In the genomic region with DNA sequence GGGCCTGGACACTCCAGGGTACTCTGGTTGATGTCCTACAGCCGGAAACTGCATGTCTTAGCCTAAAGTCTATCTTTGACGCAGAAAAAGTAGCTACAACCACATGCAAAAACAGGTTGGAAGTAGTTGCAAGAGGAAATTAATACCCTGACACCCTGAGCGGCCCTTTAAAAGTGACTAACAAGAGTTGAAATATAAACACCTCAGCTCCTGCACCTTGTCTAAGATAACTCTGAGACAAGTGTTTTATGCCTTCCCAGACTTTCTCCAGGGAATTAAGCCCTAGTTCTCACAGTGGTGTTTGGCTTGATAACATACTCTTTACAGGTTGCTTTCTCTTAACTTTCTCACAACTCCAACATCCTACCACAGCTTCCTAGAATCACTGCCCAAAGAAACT, we compare ENCODE assay signal across 7 cellular contexts.
"Had no signal": no experiment of that assay in that cellular context is flagged by ENCODE, and none has a peak within 500 bp of the region (broad histone marks: within the 10 kb centered on the region; RNA-seq: fewer than 3 reads in every experiment).

No MANE protein-coding gene starts in this region.

- H3K27me3 Mint-ChIP-seq: IgD-negative memory B cell had no signal

- H3K27ac ChIP-seq: HL-60 had no signal

- DNase-seq: IMR-90, KBM-7 had no signal

- FAIRE-seq: HepG2, HTR-8/SVneo, K562 had no signal

- H3K4me3 ChIP-seq: K562 had no signal

- H3K36me3 Mint-ChIP-seq: IgD-negative memory B cell had no signal

- H3K27ac Mint-ChIP-seq: IgD-negative memory B cell had no signal

- H3K4me3 Mint-ChIP-seq: IgD-negative memory B cell had no signal
